10 cellular contexts compared by ENCODE assay signal in the genomic region with DNA sequence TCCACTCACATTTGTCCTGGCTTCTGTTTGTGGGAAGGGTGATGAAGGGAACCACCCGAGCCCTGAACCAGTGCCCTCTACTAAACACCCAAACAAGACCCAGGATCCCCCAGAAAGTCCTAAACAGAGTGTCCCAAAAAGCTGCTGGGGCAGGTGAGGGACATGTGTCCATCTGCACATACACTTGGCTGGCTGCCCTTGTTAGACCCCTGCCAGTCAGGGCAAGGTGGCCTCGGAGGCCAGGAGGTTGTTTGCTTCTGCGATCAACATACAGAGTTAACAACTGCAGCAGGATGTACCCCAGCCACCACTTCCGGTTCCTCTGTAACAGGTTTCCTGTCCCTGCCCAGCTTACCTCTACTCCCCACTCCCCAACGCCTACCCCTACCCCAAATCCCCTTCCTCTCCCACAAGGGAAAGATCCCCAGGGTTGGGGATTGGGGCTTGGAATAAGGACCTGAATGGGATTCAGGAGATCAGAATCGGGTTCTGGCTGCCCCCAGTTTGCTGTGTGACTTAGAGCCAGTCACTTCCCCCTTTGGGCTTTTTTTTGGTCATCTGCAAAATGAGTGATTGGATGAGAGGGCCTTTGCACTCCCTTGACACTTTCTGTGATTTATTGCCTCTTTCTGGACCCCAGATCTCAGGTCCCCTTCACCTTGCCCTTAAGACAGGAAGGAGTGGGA. TPM values are rescaled to one million over a fixed set of nuclear protein-coding genes. Genes with fewer than 3 reads are reported as not detected.
DNase-seq lines count a peak whose midpoint lies in the region; ATAC-seq and TF ChIP-seq lines count a peak whose summit lies in the region.
"Had no signal": no experiment of that assay in that cellular context is flagged by ENCODE, and none has a peak within 500 bp of the region (broad histone marks: within the 10 kb centered on the region; RNA-seq: fewer than 3 reads in every experiment).

No MANE protein-coding gene starts in this region.

- DNase-seq in CD4-positive, alpha-beta T cell: peak; percentile 35 to 73 (median 62)
- DNase-seq in activated T-helper 1 cell treated with anti-CD3 and anti-CD28 coated beads, Interleukin-12 subunit alpha, Interleukin-12 subunit beta, Interleukin-2, Interleukin-4 antibody, amounts not matched to agents 30 ng/mL and 10 ng/mL and 1 ng/mL, durations not matched to agents 14 hours and 24 hours and 36 hours (ENCODE audit: low spot score): peak; percentile 49
- DNase-seq in naive thymus-derived CD4-positive, alpha-beta T cell: peak in 8 of 9 donors; percentile 50 to 80 (median 73)
- DNase-seq in MV-4-11 (lab: John Stamatoyannopoulos, UW): no peak
- no peak for DNase-seq in T1000 (lab: John Stamatoyannopoulos, UW)
- DNase-seq in NCI-H82 (lab: John Stamatoyannopoulos, UW): no peak
- DNase-seq: retina had no signal

- peak; percentile 84 for ATAC-seq in CD4-positive, alpha-beta T cell (ENCODE audit: poor library complexity)
- peak; percentile 85 for ATAC-seq in naive thymus-derived CD4-positive, alpha-beta T cell
- no peak for ATAC-seq in HG03280 (IDR thresholded peaks at IDR 0.05; ENCODE audit: unreplicated experiment)

- peak overlapping the region; percentile 84 for H3K4me3 Mint-ChIP-seq in CD4-positive, alpha-beta T cell
- H3K4me3 Mint-ChIP-seq in activated T-helper 1 cell treated with anti-CD3 and anti-CD28 coated beads, Interleukin-12 subunit alpha, Interleukin-12 subunit beta, Interleukin-2, Interleukin-4 antibody, amounts not matched to agents 30 ng/mL and 10 ng/mL and 1 ng/mL, durations not matched to agents 14 hours and 24 hours and 36 hours: peak overlapping the region; percentile 69
- peak overlapping the region; percentile 79 to 89 (median 86) for H3K4me3 Mint-ChIP-seq in naive thymus-derived CD4-positive, alpha-beta T cell

- peaks cover 97% of the 10 kb centered on the region for H3K4me1 Mint-ChIP-seq in CD4-positive, alpha-beta T cell (ENCODE audit: low read depth)
- H3K4me1 Mint-ChIP-seq in activated T-helper 1 cell treated with anti-CD3 and anti-CD28 coated beads, Interleukin-12 subunit alpha, Interleukin-12 subunit beta, Interleukin-2, Interleukin-4 antibody, amounts not matched to agents 30 ng/mL and 10 ng/mL and 1 ng/mL, durations not matched to agents 14 hours and 24 hours and 36 hours (ENCODE audit: low read depth): peaks cover 89% of the 10 kb centered on the region
- peaks cover 69 to 98% (median 94%) of the 10 kb centered on the region in 7 donors for H3K4me1 Mint-ChIP-seq in naive thymus-derived CD4-positive, alpha-beta T cell

- H2AFZ ChIP-seq in OCI-LY1 (ENCODE audit: low read length): peak overlapping the region; percentile 85

- intact Hi-C loops in CD4-positive, alpha-beta T cell (cut with DNase I, micrococcal nuclease): loop anchor here in 1 of 2 experiments (1.0 to 2.0 kb wide), 2 partner anchors 10 to 15 kb away; no protein-coding TSS in a partner anchor
- intact Hi-C loops in activated T-helper 1 cell treated with anti-CD3 and anti-CD28 coated beads, Interleukin-12 subunit alpha, Interleukin-12 subunit beta, Interleukin-2, Interleukin-4 antibody, amounts not matched to agents 30 ng/mL and 10 ng/mL and 1 ng/mL, durations not matched to agents 14 hours and 24 hours and 36 hours (cut with micrococcal nuclease): loop anchor here (1.0 to 2.0 kb wide), 2 partner anchors 9 to 15 kb away; partner anchors contain the start of gene DEF6
- intact Hi-C loops in naive thymus-derived CD4-positive, alpha-beta T cell (cut with micrococcal nuclease): loop anchor here (1.0 to 2.0 kb wide), 5 partner anchors 8 to 16 kb away; no protein-coding TSS in a partner anchor

- peak overlapping the region; percentile 25; the same call in 1 of the 2 replicates for H3K9ac ChIP-seq in OCI-LY1 (ENCODE audit: low read length)

- no peaks in the 10 kb centered on the region for H3K79me2 ChIP-seq in OCI-LY1 (ENCODE audit: insufficient read depth, low read length)

- H3K36me3 ChIP-seq in OCI-LY1 (ENCODE audit: insufficient read depth, low read length): peaks cover 2% of the 10 kb centered on the region; the same call in 1 of the 2 replicates
- H3K36me3 ChIP-seq in naive thymus-derived CD4-positive, alpha-beta T cell (ENCODE audit: control insufficient read depth in 2 of 3, insufficient read depth in 3 of 3, low read length in 3 of 3): peaks cover 3 to 44% (median 7%) of the 10 kb centered on the region in 3 experiments
- H3K36me3 ChIP-seq: tibial nerve had no signal

- H3K27me3 ChIP-seq in CD4-positive, alpha-beta T cell (ENCODE audit: control insufficient read depth, insufficient read depth, low read length): no peaks in the 10 kb centered on the region
- no peaks in the 10 kb centered on the region for H3K27me3 ChIP-seq in OCI-LY1 (ENCODE audit: insufficient read depth, low read length)
- no peaks in the 10 kb centered on the region for H3K27me3 ChIP-seq in naive thymus-derived CD4-positive, alpha-beta T cell (ENCODE audit: control insufficient read depth in 2 of 2, insufficient read depth in 2 of 2, low read length in 2 of 2)
- H3K27me3 ChIP-seq: tibial nerve had no signal

- H3F3A ChIP-seq in OCI-LY1 (ENCODE audit: insufficient read depth, low read length): no peaks in the 10 kb centered on the region

- no peaks in the 10 kb centered on the region for H3K9me3 ChIP-seq in CD4-positive, alpha-beta T cell (ENCODE audit: control insufficient read depth, low read length)
- H3K9me3 ChIP-seq in OCI-LY1 (ENCODE audit: low read length): no peaks in the 10 kb centered on the region
- no peaks in the 10 kb centered on the region for H3K9me3 ChIP-seq in naive thymus-derived CD4-positive, alpha-beta T cell (ENCODE audit: control insufficient read depth in 2 of 3, low read length in 3 of 3)
- H3K9me3 ChIP-seq: tibial nerve had no signal

- H3K9me3 Mint-ChIP-seq in CD4-positive, alpha-beta T cell: no peaks in the 10 kb centered on the region
- H3K9me3 Mint-ChIP-seq in activated T-helper 1 cell treated with anti-CD3 and anti-CD28 coated beads, Interleukin-12 subunit alpha, Interleukin-12 subunit beta, Interleukin-2, Interleukin-4 antibody, amounts not matched to agents 30 ng/mL and 10 ng/mL and 1 ng/mL, durations not matched to agents 14 hours and 24 hours and 36 hours: no peaks in the 10 kb centered on the region
- no peaks in the 10 kb centered on the region for H3K9me3 Mint-ChIP-seq in naive thymus-derived CD4-positive, alpha-beta T cell

- H4K20me1 ChIP-seq in OCI-LY1 (ENCODE audit: insufficient read depth, low read length): no peaks in the 10 kb centered on the region

- peak overlapping the region; percentile 18 for H3K4me3 ChIP-seq in OCI-LY1 (ENCODE audit: low read depth, low read length, poor library complexity, severe bottlenecking)
- peak overlapping the region; percentile 46 for H3K4me3 ChIP-seq in naive thymus-derived CD4-positive, alpha-beta T cell (ENCODE audit: low read length)
- H3K4me3 ChIP-seq: tibial nerve had no signal

- H3K27ac ChIP-seq in CD4-positive, alpha-beta T cell (ENCODE audit: low read depth, low read length): peak overlapping the region; percentile 95
- H3K27ac ChIP-seq in OCI-LY1 (ENCODE audit: low read depth, low read length, poor library complexity, severe bottlenecking): peak overlapping the region; percentile 49
- H3K27ac ChIP-seq in naive thymus-derived CD4-positive, alpha-beta T cell (ENCODE audit: low read depth, low read length): peak overlapping the region; percentile 84

- H3K4me1 ChIP-seq in OCI-LY1 (ENCODE audit: insufficient read depth, low read length, severe bottlenecking): peaks cover 17% of the 10 kb centered on the region
- H3K4me1 ChIP-seq in naive thymus-derived CD4-positive, alpha-beta T cell (ENCODE audit: control insufficient read depth in 2 of 2, insufficient read depth in 2 of 2, low read length in 2 of 2): peaks cover 63 to 81% of the 10 kb centered on the region in 2 donors

- H3K9me2 ChIP-seq in OCI-LY1 (ENCODE audit: low read depth, low read length): no peaks in the 10 kb centered on the region

- H3K36me3 Mint-ChIP-seq in CD4-positive, alpha-beta T cell (ENCODE audit: low read depth): peaks cover 96% of the 10 kb centered on the region
- peaks cover 64% of the 10 kb centered on the region for H3K36me3 Mint-ChIP-seq in activated T-helper 1 cell treated with anti-CD3 and anti-CD28 coated beads, Interleukin-12 subunit alpha, Interleukin-12 subunit beta, Interleukin-2, Interleukin-4 antibody, amounts not matched to agents 30 ng/mL and 10 ng/mL and 1 ng/mL, durations not matched to agents 14 hours and 24 hours and 36 hours (ENCODE audit: low read depth)
- peaks cover 8 to 66% (median 59%) of the 10 kb centered on the region in 5 donors for H3K36me3 Mint-ChIP-seq in naive thymus-derived CD4-positive, alpha-beta T cell

- H3K4me2 ChIP-seq in OCI-LY1 (ENCODE audit: low read length): peak overlapping the region; percentile 49

- H3K27me3 Mint-ChIP-seq in CD4-positive, alpha-beta T cell: no peaks in the 10 kb centered on the region
- no peaks in the 10 kb centered on the region for H3K27me3 Mint-ChIP-seq in activated T-helper 1 cell treated with anti-CD3 and anti-CD28 coated beads, Interleukin-12 subunit alpha, Interleukin-12 subunit beta, Interleukin-2, Interleukin-4 antibody, amounts not matched to agents 30 ng/mL and 10 ng/mL and 1 ng/mL, durations not matched to agents 14 hours and 24 hours and 36 hours (ENCODE audit: insufficient read depth)
- no peaks in the 10 kb centered on the region for H3K27me3 Mint-ChIP-seq in naive thymus-derived CD4-positive, alpha-beta T cell

- TF ChIP-seq CTCF in CD4-positive, alpha-beta T cell (IDR thresholded peaks at IDR 0.05): no peak
- no peak for TF ChIP-seq CTCF in OCI-LY1 (IDR thresholded peaks at IDR 0.05; ENCODE audit: low read length)

- POLR2A ChIA-PET in CD4-positive, alpha-beta T cell (lab: Charles Lee): interaction anchor here (0.8 to 9.4 kb wide), 10 partner anchors 8 to 185 kb away, joined by 3 to 74 read pairs (median 4); partner anchors contain the start of genes DEF6 and FANCE
- POLR2A ChIA-PET in naive thymus-derived CD4-positive, alpha-beta T cell (lab: Charles Lee): interaction anchor here (0.6 to 13.7 kb wide), 7 partner anchors 8 to 160 kb away, joined by 3 to 250 read pairs (median 9); partner anchors contain the start of genes DEF6 and RPL10A

- CTCF ChIA-PET in CD4-positive, alpha-beta T cell (lab: Charles Lee): interaction anchor here (0.8 to 3.6 kb wide), 8 partner anchors 8 to 156 kb away, joined by 3 to 20 read pairs (median 5); partner anchors contain the start of genes DEF6, PPARD and RPL10A
- CTCF ChIA-PET in naive thymus-derived CD4-positive, alpha-beta T cell (lab: Charles Lee): interaction anchor here (0.7 to 8.9 kb wide), 5 partner anchors 9 to 139 kb away, joined by 3 to 111 read pairs (median 6); partner anchors contain the start of gene DEF6

- H3K27ac Mint-ChIP-seq in CD4-positive, alpha-beta T cell: peak overlapping the region; percentile 99
- peak overlapping the region; percentile 93 for H3K27ac Mint-ChIP-seq in activated T-helper 1 cell treated with anti-CD3 and anti-CD28 coated beads, Interleukin-12 subunit alpha, Interleukin-12 subunit beta, Interleukin-2, Interleukin-4 antibody, amounts not matched to agents 30 ng/mL and 10 ng/mL and 1 ng/mL, durations not matched to agents 14 hours and 24 hours and 36 hours
- peak overlapping the region; percentile 93 to 100 (median 99) for H3K27ac Mint-ChIP-seq in naive thymus-derived CD4-positive, alpha-beta T cell

RNA-seq across cellular contexts. Expression of gene DEF6, which starts 13.9 kb away (rescaled TPM):
- 100 to 1,000 TPM; 209 to 212 TPM for total RNA-seq in CD4-positive, alpha-beta T cell
- 123 and 125 TPM in 2 replicates for total RNA-seq in activated T-helper 1 cell treated with anti-CD3 and anti-CD28 coated beads, Interleukin-12 subunit alpha, Interleukin-12 subunit beta, Interleukin-2, Interleukin-4 antibody, amounts not matched to agents 30 ng/mL and 10 ng/mL and 1 ng/mL, durations not matched to agents 14 hours and 24 hours and 36 hours
- 100 to 1,000 TPM; 219 to 250 (median 225) TPM for total RNA-seq in naive thymus-derived CD4-positive, alpha-beta T cell
- polyA plus RNA-seq in naive thymus-derived CD4-positive, alpha-beta T cell: 100 to 1,000 TPM; 113 to 234 TPM

RNA-seq across cellular contexts. Expression of gene PPARD, which starts 30.8 kb away (rescaled TPM):
- total RNA-seq in CD4-positive, alpha-beta T cell: 10 to 100 TPM; 34.1 to 37.0 TPM
- 17.4 and 18.8 TPM in 2 replicates for total RNA-seq in activated T-helper 1 cell treated with anti-CD3 and anti-CD28 coated beads, Interleukin-12 subunit alpha, Interleukin-12 subunit beta, Interleukin-2, Interleukin-4 antibody, amounts not matched to agents 30 ng/mL and 10 ng/mL and 1 ng/mL, durations not matched to agents 14 hours and 24 hours and 36 hours
- total RNA-seq in naive thymus-derived CD4-positive, alpha-beta T cell: 10 to 100 TPM; 29.3 to 47.1 (median 36.0) TPM
- 10 to 100 TPM in 1 of 2 donors, 1 to 10 TPM in 1; 7.3 to 20.2 TPM for polyA plus RNA-seq in naive thymus-derived CD4-positive, alpha-beta T cell

RNA-seq across cellular contexts. Expression of gene ZNF76, which starts 52.0 kb away (rescaled TPM):
- total RNA-seq in CD4-positive, alpha-beta T cell: 10 to 100 TPM; 46.1 to 53.4 TPM
- 32.8 and 33.1 TPM in 2 replicates for total RNA-seq in activated T-helper 1 cell treated with anti-CD3 and anti-CD28 coated beads, Interleukin-12 subunit alpha, Interleukin-12 subunit beta, Interleukin-2, Interleukin-4 antibody, amounts not matched to agents 30 ng/mL and 10 ng/mL and 1 ng/mL, durations not matched to agents 14 hours and 24 hours and 36 hours
- total RNA-seq in naive thymus-derived CD4-positive, alpha-beta T cell: 100 to 1,000 TPM in 2 of 5 experiments, 10 to 100 TPM in 3; 44.4 to 110 (median 77.2) TPM
- polyA plus RNA-seq in naive thymus-derived CD4-positive, alpha-beta T cell: 10 to 100 TPM; 20.6 to 42.0 TPM

Comparison
In these comparisons a context has a peak if more than half of its experiments do, and no peak if none do; other contexts are left out.
1. DNase-seq: peak in CD4-positive, alpha-beta T cell (10 of 10), activated T-helper 1 cell treated with anti-CD3 and anti-CD28 coated beads, Interleukin-12 subunit alpha, Interleukin-12 subunit beta, Interleukin-2, Interleukin-4 antibody, amounts not matched to agents 30 ng/mL and 10 ng/mL and 1 ng/mL, durations not matched to agents 14 hours and 24 hours and 36 hours (single experiment) and naive thymus-derived CD4-positive, alpha-beta T cell (8 of 9); none in MV-4-11 (single experiment), T1000 (single experiment) and NCI-H82 (single experiment).
2. Peak in every context shown above with its lines, with median percentiles within 50 percentile points of each other: H3K27ac ChIP-seq, H3K27ac Mint-ChIP-seq and H3K4me3 Mint-ChIP-seq.